In the genomic region with DNA sequence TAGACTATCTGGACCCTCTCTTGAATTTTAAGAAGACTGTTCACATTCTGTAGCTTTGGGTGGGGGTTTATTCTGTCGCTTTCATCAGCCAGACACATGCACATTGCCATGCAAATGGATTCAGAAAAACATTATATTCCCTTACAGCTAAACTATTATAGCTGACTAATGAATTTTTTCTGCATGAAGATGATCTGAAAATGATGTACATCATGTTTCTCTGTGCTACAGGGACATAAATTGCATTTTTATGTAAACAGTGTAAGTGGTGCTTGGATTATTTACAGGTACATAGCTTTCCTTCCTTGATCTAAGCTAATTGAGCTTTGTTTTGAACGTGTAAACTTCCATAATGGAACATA, we compare ENCODE assay signal across 13 cellular contexts. TPM values are rescaled to one million over a fixed set of nuclear protein-coding genes. Genes with fewer than 3 reads are reported as not detected.
DNase-seq lines count a peak whose midpoint lies in the region; ATAC-seq, FAIRE-seq and TF ChIP-seq lines count a peak whose summit lies in the region.
"Had no signal": no experiment of that assay in that cellular context is flagged by ENCODE, and none has a peak within 500 bp of the region (broad histone marks: within the 10 kb centered on the region; RNA-seq: fewer than 3 reads in every experiment).

No MANE protein-coding gene starts in this region.

- POLR2A ChIA-PET in K562 (lab: Yijun Ruan, JAX): interaction anchor here (1.0 kb wide), 1 partner anchor 42 kb away, joined by 3 read pairs; no protein-coding TSS in a partner anchor

- H3K4me3 ChIP-seq in K562 (no peak overlapping the region), kidney (ENCODE audit: low read length in 2 of 2) (peak overlapping the region; percentile 86 to 92)

- no peak overlapping the region for H3K27ac ChIP-seq in K562 (ENCODE audit: extremely low read depth, low read depth, low read length)
- no peak overlapping the region for H3K27ac ChIP-seq in kidney (ENCODE audit: low read depth in 2 of 2, low read length in 2 of 2)
- H3K27ac ChIP-seq in temporal lobe (ENCODE audit: low read depth, low read length): peak overlapping the region; percentile 66

- ATAC-seq in K562: no peak

- H3K9ac ChIP-seq in K562 (ENCODE audit: insufficient read depth in 1 of 2, low read depth in 2 of 2, low read length in 2 of 2) (no peak overlapping the region), kidney (ENCODE audit: low read length in 2 of 2) (peak overlapping the region in 1 of 2 donors; percentile 94)

- H4K20me1 ChIP-seq in K562 (replicated peaks; ENCODE audit: control insufficient read depth, insufficient read depth, low read length): no peaks in the 10 kb centered on the region

- TF ChIP-seq RAD21 in K562 (CRISPR knock-in tag; conservative IDR thresholded peaks at IDR 0.05 in 1 of 2, IDR thresholded peaks at IDR 0.05 in 1 of 2): no peak

- no peaks in the 10 kb centered on the region for H3K9me3 ChIP-seq in K562 (replicated peaks; ENCODE audit: control insufficient read depth, insufficient read depth, low read depth, low read length)
- H3K9me3 ChIP-seq in kidney (ENCODE audit: control insufficient read depth in 1 of 2, low read length in 2 of 2): no peaks in the 10 kb centered on the region

- H3K79me2 ChIP-seq in K562 (ENCODE audit: control insufficient read depth, insufficient read depth, low read length): no peaks in the 10 kb centered on the region

- in situ Hi-C loops in K562 (cut with MboI): no loop called here

- H3K4me1 ChIP-seq in K562 (replicated peaks in 1 of 2; ENCODE audit: control insufficient read depth in 2 of 2, insufficient read depth in 2 of 2, low read length in 2 of 2) (peaks cover 0 to 11% of the 10 kb centered on the region in 2 experiments; a peak in 2 of 5 replicates), kidney (ENCODE audit: control insufficient read depth in 1 of 2, insufficient read depth in 1 of 2, low read depth in 1 of 2, low read length in 2 of 2) (peaks cover 0 to 4% of the 10 kb centered on the region in 2 donors)

- WGBS in K562 (ENCODE audit: insufficient coverage, low coverage, missing lambda C conversion rate): 0% methylated on average over 2 of the region's 2 CpGs

- BruUV-seq in K562 (replicated peaks; lab: Mats Ljungman, UMichigan): no TSS peak

- H3K36me3 ChIP-seq in K562 (ENCODE audit: control insufficient read depth, insufficient read depth, low read length) (no peaks in the 10 kb centered on the region), kidney (ENCODE audit: control insufficient read depth in 1 of 2, insufficient read depth in 2 of 2, low read length in 2 of 2) (no peaks in the 10 kb centered on the region)

- TF ChIP-seq CTCF in K562 (IDR thresholded peaks at IDR 0.05 in 2 of 3, conservative IDR thresholded peaks at IDR 0.05 in 1 of 3; ENCODE audit: insufficient read depth in 2 of 3, low read depth in 1 of 3, low read length in 3 of 3) (no peak), kidney (IDR thresholded peaks at IDR 0.05; ENCODE audit: borderline replicate concordance, extremely low read depth, insufficient read depth) (no peak)

- peaks cover 16 to 28% of the 10 kb centered on the region in 2 experiments for H3K27me3 ChIP-seq in K562 (ENCODE audit: control insufficient read depth in 2 of 2, insufficient read depth in 2 of 2, low read length in 2 of 2)

- no peak overlapping the region for H2AFZ ChIP-seq in K562 (ENCODE audit: low read depth, low read length)

- CTCF ChIA-PET in K562 (lab: Yijun Ruan, JAX; ENCODE audit: low intra/inter-chr PET ratio): no interaction called here

- no peak overlapping the region for H3K4me2 ChIP-seq in K562 (ENCODE audit: insufficient read depth, low read length)

- no peak for TF ChIP-seq EP300 in K562 (IDR thresholded peaks at IDR 0.05; ENCODE audit: low read length)

- intact Hi-C loops in K562 (cut with micrococcal nuclease) (no loop called here), kidney (cut with DNase I) (no loop called here)

- no peak for TF ChIP-seq POLR2A in K562 (conservative IDR thresholded peaks at IDR 0.05)

- FAIRE-seq in K562 (lab: Jason Lieb, UNC) (no peak), kidney (lab: Jason Lieb, UNC) (no peak)
- FAIRE-seq: islet of Langerhans had no signal

- peak; percentile 59 for DNase-seq in NCI-H1105 treated with DMSO at 0.1 percent for 48 hours (lab: John Stamatoyannopoulos, UW)
- no peak for DNase-seq in NCI-H1105 (lab: John Stamatoyannopoulos, UW)
- no peak for DNase-seq in K562 (ENCODE audit: extremely low read depth in 1 of 4, low spot score in 3 of 4)
- DNase-seq in kidney: no peak
- no peak for DNase-seq in amniotic stem cell (lab: John Stamatoyannopoulos, UW)
- DNase-seq in NCI-H128 (lab: John Stamatoyannopoulos, UW; ENCODE audit: unreplicated experiment): no peak
- no peak for DNase-seq in NCI-H2196 (lab: John Stamatoyannopoulos, UW; ENCODE audit: unreplicated experiment)
- DNase-seq: activated naive CD4-positive, alpha-beta T cell treated with anti-CD3 and anti-CD28 coated beads, Interleukin-2, amount 50 U/mL, for 16 hours; effector CD8-positive, alpha-beta T cell; H7; NCI-H1694 treated with DMSO at 0.1 percent for 48 hours had no signal

- H3K9me1 ChIP-seq in K562 (ENCODE audit: control insufficient read depth, insufficient read depth, low read length): no peaks in the 10 kb centered on the region

TF ChIP-seq in K562, 482 proteins besides CTCF, POLR2A, EP300 and RAD21:
- TF ChIP-seq CHCHD3 (CRISPR knock-in tag; IDR thresholded peaks at IDR 0.05): no peak
- TF ChIP-seq ZNF316 (IDR thresholded peaks at IDR 0.05): peak; percentile 90
- no peak for TF ChIP-seq ZNF695 (CRISPR knock-in tag; IDR thresholded peaks at IDR 0.05)
- no peak for TF ChIP-seq TCF7 (IDR thresholded peaks at IDR 0.05; ENCODE audit: borderline replicate concordance)
- peak; percentile 82 for TF ChIP-seq C11orf30 (IDR thresholded peaks at IDR 0.05; ENCODE audit: low read depth)
- no peak for TF ChIP-seq SAFB2 (IDR thresholded peaks at IDR 0.05; ENCODE audit: borderline replicate concordance, low read depth, low read length, severe bottlenecking)
- TF ChIP-seq MAFK (IDR thresholded peaks at IDR 0.05; ENCODE audit: low read length): peak; percentile 57; the same call in 1 of the 2 replicates
- peak; percentile 64; the same call in 1 of the 2 replicates for TF ChIP-seq MAFF (IDR thresholded peaks at IDR 0.05; ENCODE audit: low read length)
- peak; percentile 80 for TF ChIP-seq MAFG (tag; conservative IDR thresholded peaks at IDR 0.05)
- no peak for TF ChIP-seq CTCFL (IDR thresholded peaks at IDR 0.05; ENCODE audit: borderline replicate concordance, insufficient read depth, low read depth, low read length, poor library complexity, severe bottlenecking)
- TF ChIP-seq HSF4 (CRISPR knock-in tag; IDR thresholded peaks at IDR 0.05; ENCODE audit: borderline replicate concordance): no peak

RNA-seq across cellular contexts. Expression of gene MET, which starts 1.5 kb away (rescaled TPM):
- total RNA-seq in K562 (2011; cell fraction: chromatin; rRNA removed; ENCODE audit: low replicate concordance): 0.97 and 1.1 TPM in 2 replicates
- 0.66 and 0.83 TPM in 2 replicates for total RNA-seq in K562 (2011; cell fraction: nucleolus; rRNA removed)
- total RNA-seq in K562 (2011; cell fraction: nucleoplasm; rRNA removed): 1.3 and 1.9 TPM in 2 replicates
- total RNA-seq in K562 (2014; rRNA removed): 0.86 and 1.5 TPM in 2 replicates
- total RNA-seq in K562 (2014; rRNA removed; fragmentation: Illumina TruSeq; extraction: Trizol): 0.70 and 0.84 TPM in 2 replicates
- total RNA-seq in K562 (2015; rRNA removed; fragmentation: Illumina TruSeq; extraction: Trizol): 0.83 and 1.1 TPM in 2 replicates
- total RNA-seq in K562 (2021): 0.65 and 1.2 TPM in 2 replicates
- polyA plus RNA-seq in K562 (2011; rRNA removed): 0.22 and 2.4 TPM in 2 replicates
- 0.21 and 0.69 TPM in 2 replicates for polyA plus RNA-seq in K562 (2011; cell fraction: cytosol; rRNA removed)
- polyA plus RNA-seq in K562 (2011; cell fraction: nucleus; rRNA removed): 0.48 and 0.97 TPM in 2 replicates
- polyA plus RNA-seq in K562 (2012): 1.5 and 2.0 TPM in 2 replicates
- 1.1 and 1.3 TPM in 2 replicates for polyA plus RNA-seq in K562 (2014; fragmentation: Illumina TruSeq; extraction: Trizol)
- polyA plus RNA-seq in K562 (2014; fragmentation: Nextera tagmentation; extraction: Ambion mirVana): 1 to 10 TPM; 1.3 to 1.5 TPM
- polyA plus RNA-seq in K562 (2014; rRNA removed): 0.47 and 0.90 TPM in 2 replicates
- 0.90 and 2.0 TPM in 2 replicates for polyA minus RNA-seq in K562 (2011; rRNA and poly(A)+ RNA removed)
- 1.0 and 1.3 TPM in 2 replicates for polyA minus RNA-seq in K562 (2011; cell fraction: cytosol; rRNA and poly(A)+ RNA removed)
- 1.3 and 2.2 TPM in 2 replicates for polyA minus RNA-seq in K562 (2011; cell fraction: nucleus; rRNA and poly(A)+ RNA removed)
- 225 TPM for total RNA-seq in kidney
- 13.4 TPM for polyA plus RNA-seq in kidney (ENCODE audit: insufficient read depth, low read depth, low replicate concordance)
- 1.7 TPM for total RNA-seq in temporal lobe

Comparison
In these comparisons a context has a peak if more than half of its experiments do, and no peak if none do; other contexts are left out.
1. RNA of gene MET, which starts 1.5 kb away (total RNA-seq): 225 TPM in kidney (single experiment); 1.7 TPM in temporal lobe (single experiment) and 0.65 to 1.9 TPM in K562; every median in the first group is over 10 times any median in the second.